ENCODE assay signal across 17 cellular contexts in genomic region chr6:142013875-142014495, GRCh38.
DNase-seq lines count a peak whose midpoint lies in the region; ATAC-seq and TF ChIP-seq lines count a peak whose summit lies in the region.
"Had no signal": no experiment of that assay in that cellular context is flagged by ENCODE, and none has a peak within 500 bp of the region (broad histone marks: within the 10 kb centered on the region; RNA-seq: fewer than 3 reads in every experiment).

No MANE protein-coding gene starts in this region.

- H3K4me3 Mint-ChIP-seq in GM23338 (no peak overlapping the region), nephron progenitor cell (no peak overlapping the region)
- H3K4me3 Mint-ChIP-seq: T-helper 17 cell had no signal

- H3K36me3 Mint-ChIP-seq in GM23338 (ENCODE audit: low read depth) = peaks cover 26% of the 10 kb centered on the region
- H3K36me3 Mint-ChIP-seq in nephron progenitor cell (ENCODE audit: low read depth) = no peaks in the 10 kb centered on the region

- no peak for DNase-seq in GM23338 (ENCODE audit: low spot score)
- no peak for DNase-seq in RWPE2 (ENCODE audit: low spot score)
- DNase-seq in epithelial cell of proximal tubule (ENCODE audit: low read depth) = peak; percentile 74
- DNase-seq in osteoblast (ENCODE audit: insufficient read length, low spot score, missing footprints) = no peak
- no peak for DNase-seq in nephron progenitor cell
- DNase-seq: activated T-cell treated with anti-CD3 and anti-CD28 coated beads, Interleukin-2, amount 50 U/mL, for 72 hours; dorsolateral prefrontal cortex; gastrocnemius medialis; Kasumi-1; NCI-H1694; NCI-H526; stimulated activated CD4-positive, alpha-beta T cell treated with anti-CD3 and anti-CD28 coated beads, Interleukin-15, amount 100 ng/mL, for 24 hours; T-helper 17 cell had no signal

- H3K27me3 ChIP-seq in GM23338 (ENCODE audit: insufficient read depth) (no peaks in the 10 kb centered on the region), RWPE2 (ENCODE audit: insufficient read depth, poor library complexity, severe bottlenecking) (no peaks in the 10 kb centered on the region), osteoblast (ENCODE audit: insufficient read depth, low read length) (no peaks in the 10 kb centered on the region)
- H3K27me3 ChIP-seq: BLaER1, dorsolateral prefrontal cortex, gastrocnemius medialis had no signal

- H3K9me3 ChIP-seq in RWPE2 (ENCODE audit: severe bottlenecking) (peaks cover under 1% of the 10 kb centered on the region), osteoblast (ENCODE audit: low read depth, low read length) (no peaks in the 10 kb centered on the region)
- H3K9me3 ChIP-seq: BLaER1, gastrocnemius medialis, prostate gland had no signal

- peak overlapping the region; percentile 89 for H3K27ac ChIP-seq in GM23338 (ENCODE audit: low read depth)
- peak overlapping the region; percentile 99 for H3K27ac ChIP-seq in RWPE2 (ENCODE audit: poor library complexity, severe bottlenecking)
- H3K27ac ChIP-seq in osteoblast (ENCODE audit: low read depth, low read length) = peak overlapping the region; percentile 95
- H3K27ac ChIP-seq: BLaER1, dorsolateral prefrontal cortex, gastrocnemius medialis, prostate gland had no signal

- H3K4me2 ChIP-seq in GM23338 (peak overlapping the region; percentile 45; the same call in 1 of the 2 replicates), osteoblast (ENCODE audit: insufficient read depth, low read length) (peak overlapping the region; percentile 77)
- H3K4me2 ChIP-seq: BLaER1 had no signal

- H3K79me2 ChIP-seq in GM23338 (replicated peaks; ENCODE audit: insufficient read depth) (peaks cover 37% of the 10 kb centered on the region), osteoblast (ENCODE audit: insufficient read depth, low read length) (no peaks in the 10 kb centered on the region)

- H3K27me3 Mint-ChIP-seq in GM23338 (ENCODE audit: insufficient read depth, low read depth, poor library complexity) (peaks cover 5% of the 10 kb centered on the region), nephron progenitor cell (ENCODE audit: low read depth, poor library complexity) (no peaks in the 10 kb centered on the region)

- H2AFZ ChIP-seq in GM23338 (no peak overlapping the region), osteoblast (ENCODE audit: low read length) (peak overlapping the region; percentile 32)

- H3K27ac Mint-ChIP-seq in GM23338 = peak overlapping the region; percentile 18; the same call in 1 of the 2 replicates
- H3K27ac Mint-ChIP-seq in nephron progenitor cell = no peak overlapping the region
- H3K27ac Mint-ChIP-seq: T-helper 17 cell had no signal

- ATAC-seq in GM23338 (no peak), RWPE2 (ENCODE audit: low read depth) (no peak; the same call in 1 of the 3 replicates), GM18498 (IDR thresholded peaks at IDR 0.05; ENCODE audit: unreplicated experiment) (no peak), HG02642 (IDR thresholded peaks at IDR 0.05; ENCODE audit: poor library complexity, unreplicated experiment) (no peak)
- ATAC-seq: gastrocnemius medialis, T-helper 17 cell had no signal

- H3K4me3 ChIP-seq in GM23338 (peak overlapping the region; percentile 10; the same call in 1 of the 2 replicates), RWPE2 (ENCODE audit: severe bottlenecking) (no peak overlapping the region), epithelial cell of proximal tubule (ENCODE audit: low read depth, low read length) (no peak overlapping the region), osteoblast (ENCODE audit: insufficient read depth, low read length) (no peak overlapping the region)
- H3K4me3 ChIP-seq: BLaER1, dorsolateral prefrontal cortex, gastrocnemius medialis, prostate gland had no signal

- H3K9me3 Mint-ChIP-seq in GM23338 (peaks cover 27% of the 10 kb centered on the region), nephron progenitor cell (no peaks in the 10 kb centered on the region)
- H3K9me3 Mint-ChIP-seq: activated T-cell treated with anti-CD3 and anti-CD28 coated beads, Interleukin-2, amount 50 U/mL, for 72 hours had no signal

- no peaks in the 10 kb centered on the region for H3F3A ChIP-seq in GM23338 (replicated peaks; ENCODE audit: low read depth)

- no peaks in the 10 kb centered on the region for H4K20me1 ChIP-seq in GM23338 (replicated peaks; ENCODE audit: insufficient read depth)
- H4K20me1 ChIP-seq in osteoblast (ENCODE audit: insufficient read depth, low read length) = no peaks in the 10 kb centered on the region
- H4K20me1 ChIP-seq: BLaER1 had no signal

- TF ChIP-seq CTCF in GM23338 (conservative IDR thresholded peaks at IDR 0.05; ENCODE audit: low read depth in 2 of 2) (no peak), RWPE2 (IDR thresholded peaks at IDR 0.05; ENCODE audit: poor library complexity, severe bottlenecking) (no peak), epithelial cell of proximal tubule (conservative IDR thresholded peaks at IDR 0.05; ENCODE audit: low read depth, low read length) (no peak), osteoblast (IDR thresholded peaks at IDR 0.05; ENCODE audit: extremely low read depth, low read depth, low read length) (no peak), nephron progenitor cell (IDR thresholded peaks at IDR 0.05) (no peak)

- H3K9me2 ChIP-seq in GM23338 (ENCODE audit: insufficient read depth) = no peaks in the 10 kb centered on the region

- H3K4me1 ChIP-seq in GM23338 (ENCODE audit: insufficient read depth) (peaks cover 9% of the 10 kb centered on the region), RWPE2 (ENCODE audit: insufficient read depth, poor library complexity, severe bottlenecking) (peaks cover 48% of the 10 kb centered on the region), osteoblast (ENCODE audit: insufficient read depth, low read length) (peaks cover 59% of the 10 kb centered on the region)
- H3K4me1 ChIP-seq: BLaER1, gastrocnemius medialis, prostate gland had no signal

- H3K36me3 ChIP-seq in GM23338 (ENCODE audit: insufficient read depth) (no peaks in the 10 kb centered on the region), RWPE2 (ENCODE audit: low read depth) (no peaks in the 10 kb centered on the region), osteoblast (ENCODE audit: insufficient read depth, low read length) (no peaks in the 10 kb centered on the region)
- H3K36me3 ChIP-seq: BLaER1, gastrocnemius medialis, prostate gland had no signal

- peaks cover 20% of the 10 kb centered on the region for H3K4me1 Mint-ChIP-seq in GM23338
- peaks cover 15% of the 10 kb centered on the region for H3K4me1 Mint-ChIP-seq in nephron progenitor cell

TF ChIP-seq in GM23338, 12 proteins besides CTCF, POLR2A, EP300 and RAD21 (continues in another document):
- TF ChIP-seq REST (IDR thresholded peaks at IDR 0.05; ENCODE audit: unreplicated experiment) (no peak), ZNF114 (CRISPR knock-in tag; IDR thresholded peaks at IDR 0.05) (no peak)
